In the genomic region with DNA sequence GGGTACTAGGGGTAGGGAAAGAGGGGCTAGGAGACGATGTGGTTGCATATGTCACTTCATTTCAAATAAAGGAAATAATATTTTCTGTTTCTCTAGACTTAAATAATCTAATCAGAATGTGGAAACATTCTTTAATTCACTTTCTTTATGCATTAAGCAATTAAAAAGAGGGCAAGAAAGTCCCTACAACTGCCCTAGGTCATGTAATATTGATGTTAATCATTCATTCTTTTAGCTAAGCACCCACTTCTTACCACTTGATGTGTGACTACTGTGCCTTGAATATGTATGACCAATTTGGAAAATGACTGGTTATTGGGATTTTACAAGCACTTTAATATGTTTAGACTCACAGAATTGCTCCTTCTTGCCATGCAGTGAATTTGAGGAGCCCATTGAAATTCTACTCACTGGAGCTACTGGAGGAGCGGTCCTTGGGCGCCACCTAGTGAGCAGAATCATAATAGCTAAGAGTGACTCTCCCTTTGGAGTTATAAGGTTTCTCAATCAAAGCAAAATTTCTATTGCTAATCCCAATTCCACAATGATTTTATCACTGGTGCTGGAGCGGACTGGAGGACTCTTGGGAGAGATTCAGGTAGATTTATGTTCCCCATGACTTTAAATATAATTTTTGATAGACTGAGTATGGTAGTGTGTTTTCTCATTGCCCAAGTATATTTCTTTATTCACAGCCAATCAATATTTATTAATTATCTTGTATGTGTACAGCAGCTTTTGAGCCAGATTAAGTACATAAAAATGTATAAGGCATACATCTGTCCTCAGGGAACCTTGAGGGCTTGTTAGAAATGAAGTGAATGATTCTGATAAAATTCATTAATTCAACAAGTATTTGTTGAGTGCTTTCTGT, we compare ENCODE assay signal across 8 cellular contexts.
DNase-seq lines count a peak whose midpoint lies in the region; ATAC-seq and TF ChIP-seq lines count a peak whose summit lies in the region.

No MANE protein-coding gene starts in this region.

- DNase-seq in BE2C, result peak; percentile 75
- peak; percentile 12 to 61 for DNase-seq in NCI-H524 (lab: John Stamatoyannopoulos, UW)
- DNase-seq in activated CD4-positive, alpha-beta T cell treated with anti-CD3 and anti-CD28 coated beads, Interleukin-2, amount 10 ng/mL, durations not matched to agents 24 days and 14 days, result peak; percentile 89
- DNase-seq in dermis blood vessel endothelial cell, result peak; percentile 78
- DNase-seq in lung microvascular endothelial cell (ENCODE audit: low read depth in 2 of 2), result peak; percentile 59 to 72
- DNase-seq in stimulated activated CD8-positive, alpha-beta memory T cell treated with anti-CD3 and anti-CD28 coated beads, Interleukin-15, amount 100 ng/mL, for 48 hours (ENCODE audit: low read depth in 2 of 2), result peak; percentile 17 to 18

- no peaks in the 10 kb centered on the region for H3K9me3 ChIP-seq in BE2C

- no peaks in the 10 kb centered on the region for H3K4me1 ChIP-seq in BE2C

- TF ChIP-seq CTCF in BE2C (IDR thresholded peaks at IDR 0.05; ENCODE audit: low read depth, low read length), result peak; percentile 93

- no peaks in the 10 kb centered on the region for H3K36me3 Mint-ChIP-seq in activated CD4-positive, alpha-beta T cell treated with anti-CD3 and anti-CD28 coated beads, Interleukin-2, amount 10 ng/mL, durations not matched to agents 24 days and 14 days (ENCODE audit: low read depth)

- H3K27me3 Mint-ChIP-seq in activated CD4-positive, alpha-beta T cell treated with anti-CD3 and anti-CD28 coated beads, Interleukin-2, amount 10 ng/mL, durations not matched to agents 24 days and 14 days, result peaks cover 2% of the 10 kb centered on the region

- peaks cover 24% of the 10 kb centered on the region for H3K27me3 ChIP-seq in BE2C

- H3K4me3 ChIP-seq in BE2C (ENCODE audit: low read depth, low read length), result no peak overlapping the region

- intact Hi-C loops in activated CD4-positive, alpha-beta T cell treated with anti-CD3 and anti-CD28 coated beads, Interleukin-2, amount 10 ng/mL, durations not matched to agents 24 days and 14 days (cut with micrococcal nuclease), result loop anchor here (1.0 kb wide), 1 partner anchor 344 kb away; no protein-coding TSS in a partner anchor

- no peaks in the 10 kb centered on the region for H3K9me3 Mint-ChIP-seq in activated CD4-positive, alpha-beta T cell treated with anti-CD3 and anti-CD28 coated beads, Interleukin-2, amount 10 ng/mL, durations not matched to agents 24 days and 14 days

- no peak overlapping the region for H3K27ac Mint-ChIP-seq in activated CD4-positive, alpha-beta T cell treated with anti-CD3 and anti-CD28 coated beads, Interleukin-2, amount 10 ng/mL, durations not matched to agents 24 days and 14 days

- peak; percentile 97 for ATAC-seq in GM19035 (IDR thresholded peaks at IDR 0.05; ENCODE audit: unreplicated experiment)
- ATAC-seq in HG03196 (IDR thresholded peaks at IDR 0.05; ENCODE audit: unreplicated experiment), result peak; percentile 93

- no peaks in the 10 kb centered on the region for H3K4me1 Mint-ChIP-seq in activated CD4-positive, alpha-beta T cell treated with anti-CD3 and anti-CD28 coated beads, Interleukin-2, amount 10 ng/mL, durations not matched to agents 24 days and 14 days

- no peaks in the 10 kb centered on the region for H3K36me3 ChIP-seq in BE2C

- no peak overlapping the region for H3K4me3 Mint-ChIP-seq in activated CD4-positive, alpha-beta T cell treated with anti-CD3 and anti-CD28 coated beads, Interleukin-2, amount 10 ng/mL, durations not matched to agents 24 days and 14 days

Comparison
In these comparisons a context has a peak if more than half of its experiments do, and no peak if none do; other contexts are left out.
1. DNase-seq: peak in every context shown above with its lines; median percentile 89 in activated CD4-positive, alpha-beta T cell treated with anti-CD3 and anti-CD28 coated beads, Interleukin-2, amount 10 ng/mL, durations not matched to agents 24 days and 14 days; 78 in dermis blood vessel endothelial cell; 75 in BE2C; 66 in lung microvascular endothelial cell; 36 in NCI-H524; 18 in stimulated activated CD8-positive, alpha-beta memory T cell treated with anti-CD3 and anti-CD28 coated beads, Interleukin-15, amount 100 ng/mL, for 48 hours.